ENCODE assay signal across 8 cellular contexts in genomic region chr6:26205161-26205624, GRCh38.
DNase-seq lines count a peak whose midpoint lies in the region; ATAC-seq and TF ChIP-seq lines count a peak whose summit lies in the region.

No MANE protein-coding gene starts in this region.

- ATAC-seq in GM19043 (IDR thresholded peaks at IDR 0.05; ENCODE audit: low read depth, unreplicated experiment), result peak; percentile 44

- H3K27me3 ChIP-seq in esophagus muscularis mucosa, result peaks cover 0 to 15% (median 0%) of the 10 kb centered on the region in 4 donors
- peaks cover 3% of the 10 kb centered on the region for H3K27me3 ChIP-seq in muscle layer of duodenum (ENCODE audit: low read depth, low read length)
- H3K27me3 ChIP-seq in stomach, result peaks cover 0 to 75% (median 10%) of the 10 kb centered on the region in 3 donors

- no peaks in the 10 kb centered on the region for H3K9me3 ChIP-seq in esophagus muscularis mucosa
- no peaks in the 10 kb centered on the region for H3K9me3 ChIP-seq in muscle layer of duodenum (ENCODE audit: control insufficient read depth in 1 of 2, low read length in 2 of 2)
- no peaks in the 10 kb centered on the region for H3K9me3 ChIP-seq in stomach

- TF ChIP-seq CTCF in esophagus muscularis mucosa (IDR thresholded peaks at IDR 0.05), result no peak
- no peak for TF ChIP-seq CTCF in stomach (IDR thresholded peaks at IDR 0.05)

- H3K4me1 ChIP-seq in esophagus muscularis mucosa (peaks cover 3 to 22% (median 18%) of the 10 kb centered on the region in 4 donors), muscle layer of duodenum (ENCODE audit: control insufficient read depth in 1 of 2, insufficient read depth in 2 of 2, low read length in 2 of 2) (peaks cover 0 to 12% of the 10 kb centered on the region in 2 donors), stomach (peaks cover 0 to 23% (median 2%) of the 10 kb centered on the region in 4 donors)

- H3K36me3 ChIP-seq in esophagus muscularis mucosa, result no peaks in the 10 kb centered on the region
- H3K36me3 ChIP-seq in muscle layer of duodenum (ENCODE audit: control insufficient read depth in 1 of 2, insufficient read depth in 2 of 2, low read length in 2 of 2), result peaks cover 0 to 5% of the 10 kb centered on the region in 2 donors
- no peaks in the 10 kb centered on the region for H3K36me3 ChIP-seq in stomach

- intact Hi-C loops in esophagus muscularis mucosa (cut with DNase I) (no loop called here), stomach (cut with DNase I; ENCODE audit: low total_unique reads) (no loop called here)

- DNase-seq in AG08396 (ENCODE audit: low spot score) (peak; percentile 71), HT1080 (ENCODE audit: low read depth) (peak; percentile 77), NOMO-1 treated with DMSO at 0.1 percent for 48 hours (lab: John Stamatoyannopoulos, UW; ENCODE audit: unreplicated experiment) (peak; percentile 91), activated T-cell treated with anti-CD3 and anti-CD28 coated beads for 24 hours (ENCODE audit: low read depth) (peak; percentile 80), esophagus muscularis mucosa (ENCODE audit: extremely low spot score) (no peak), stomach (peak; percentile 77)

- H3K4me3 ChIP-seq in esophagus muscularis mucosa, result peak overlapping the region; percentile 64 to 74 (median 72)
- H3K4me3 ChIP-seq in muscle layer of duodenum (ENCODE audit: low read depth in 1 of 2, low read length in 2 of 2), result peak overlapping the region; percentile 82 to 88
- H3K4me3 ChIP-seq in stomach, result peak overlapping the region; percentile 48 to 72 (median 55)

- no peak for TF ChIP-seq POLR2A in esophagus muscularis mucosa (IDR thresholded peaks at IDR 0.05; ENCODE audit: low read depth)
- peak in 1 of 4 donors; percentile 26 for TF ChIP-seq POLR2A in stomach (IDR thresholded peaks at IDR 0.05)

- TF ChIP-seq EP300 in esophagus muscularis mucosa (IDR thresholded peaks at IDR 0.05) (no peak), stomach (IDR thresholded peaks at IDR 0.05) (no peak)

- H3K27ac ChIP-seq in esophagus muscularis mucosa (replicated peaks in 1 of 4) (peak overlapping the region; percentile 88 to 95 (median 94)), muscle layer of duodenum (ENCODE audit: low read length) (peak overlapping the region; percentile 98), stomach (peak overlapping the region; percentile 70 to 98 (median 97))

- WGBS in esophagus muscularis mucosa, result 1% methylated on average over 18 of the region's 18 CpGs
- WGBS in stomach, 5 donors, result 0 to 1% (median 1%) methylated on average over 18 of the region's 18 CpGs
